Comparison of ENCODE assay signal across 15 cellular contexts in the genomic region with DNA sequence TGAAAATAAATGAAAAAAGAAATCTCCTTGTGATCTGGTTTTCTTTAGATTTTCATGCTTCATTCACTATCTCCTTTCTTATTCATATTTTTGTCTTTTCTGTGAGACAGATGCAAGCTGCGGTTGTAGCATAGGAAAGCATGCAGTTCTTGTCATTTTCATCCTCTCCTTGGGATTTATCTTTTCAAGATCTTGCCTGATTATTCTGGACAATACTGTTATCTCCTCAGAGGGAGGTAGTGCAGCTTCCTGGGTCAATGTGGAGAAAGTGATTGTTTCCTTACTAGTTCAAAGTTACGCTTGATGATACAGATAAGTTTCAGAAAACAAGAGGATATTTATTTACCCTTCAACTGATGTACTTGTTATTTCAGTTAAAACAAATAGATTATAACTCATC.
DNase-seq lines count a peak whose midpoint lies in the region; ATAC-seq and TF ChIP-seq lines count a peak whose summit lies in the region.
"Had no signal": no experiment of that assay in that cellular context is flagged by ENCODE, and none has a peak within 500 bp of the region (broad histone marks: within the 10 kb centered on the region; RNA-seq: fewer than 3 reads in every experiment).

No MANE protein-coding gene starts in this region.

- H4K20me1 ChIP-seq in PC-9 (ENCODE audit: insufficient read depth), result no peaks in the 10 kb centered on the region

- ATAC-seq in heart left ventricle, result no peak
- ATAC-seq in Right ventricle myocardium superior (ENCODE audit: poor library complexity), result no peak
- no peak for ATAC-seq in GM21825 (IDR thresholded peaks at IDR 0.05; ENCODE audit: unreplicated experiment)
- ATAC-seq: Panc1 had no signal

- no peaks in the 10 kb centered on the region for H3K79me2 ChIP-seq in PC-9 (ENCODE audit: low read depth)

- H3K9me2 ChIP-seq in PC-9 (ENCODE audit: insufficient read depth), result no peaks in the 10 kb centered on the region

- H3K9me3 ChIP-seq in heart left ventricle (no peaks in the 10 kb centered on the region), PC-9 (ENCODE audit: insufficient read depth, low read depth) (no peaks in the 10 kb centered on the region; the same call in 1 of the 2 replicates), iPS-20b (ENCODE audit: insufficient read depth, low read depth, low read length) (no peaks in the 10 kb centered on the region), skeletal muscle tissue (ENCODE audit: control insufficient read depth in 3 of 3, low read length in 3 of 3) (no peaks in the 10 kb centered on the region)
- H3K9me3 ChIP-seq: HAP-1, SJCRH30 had no signal

- peaks cover 5% of the 10 kb centered on the region; the same call in 1 of the 2 replicates for H3F3A ChIP-seq in PC-9 (ENCODE audit: insufficient read depth, low read depth)

- H3K4me3 ChIP-seq in heart left ventricle (no peak overlapping the region), PC-9 (peak overlapping the region; percentile 31; the same call in 1 of the 2 replicates), iPS-20b (ENCODE audit: low read length) (no peak overlapping the region), skeletal muscle tissue (ENCODE audit: low read length in 3 of 3) (no peak overlapping the region), lower leg skin (ENCODE audit: low read depth, poor library complexity, severe bottlenecking) (no peak overlapping the region)
- H3K4me3 ChIP-seq: HAP-1, SJCRH30 had no signal

- BruUV-seq in PC-9 (replicated peaks; lab: Mats Ljungman, UMichigan), result no TSS peak

- 57 to 71% (median 65%) methylated on average over 2 of the region's 2 CpGs for WGBS in heart left ventricle, 4 donors
- 92 to 96% methylated on average over 2 of the region's 2 CpGs for WGBS in lower leg skin, 2 donors

- TF ChIP-seq CTCF in heart left ventricle (IDR thresholded peaks at IDR 0.05) (no peak), PC-9 (conservative IDR thresholded peaks at IDR 0.05) (no peak), lower leg skin (IDR thresholded peaks at IDR 0.05) (no peak)

- CTCF ChIA-PET in PC-9 (lab: Charles Lee), result interaction anchor here (1.4 to 2.0 kb wide), 2 partner anchors 20 to 115 kb away, joined by 7 to 10 read pairs; a partner anchor contains a TSS

- H3K4me2 ChIP-seq in PC-9, result peak overlapping the region; percentile 67

- H3K27ac ChIP-seq in heart left ventricle (peak overlapping the region in 10 of 12 donors; percentile 13 to 59 (median 46)), PC-9 (peak overlapping the region; percentile 83), iPS-20b (ENCODE audit: low read length) (no peak overlapping the region), skeletal muscle tissue (ENCODE audit: low read depth, low read length) (peak overlapping the region; percentile 46), caudate nucleus (ENCODE audit: low read depth, low read length) (no peak overlapping the region)
- H3K27ac ChIP-seq: SJCRH30 had no signal

- H3K27me3 ChIP-seq in heart left ventricle (no peaks in the 10 kb centered on the region), PC-9 (ENCODE audit: insufficient read depth, low read depth) (no peaks in the 10 kb centered on the region), iPS-20b (ENCODE audit: insufficient read depth, low read length) (no peaks in the 10 kb centered on the region), skeletal muscle tissue (ENCODE audit: control insufficient read depth in 3 of 3, insufficient read depth in 3 of 3, low read length in 3 of 3) (no peaks in the 10 kb centered on the region)
- H3K27me3 ChIP-seq: SJCRH30 had no signal

- POLR2A ChIA-PET in PC-9 (lab: Charles Lee; ENCODE audit: unreplicated experiment), result interaction anchor here (0.6 to 0.7 kb wide), 3 partner anchors 21 to 112 kb away, joined by 5 to 7 read pairs (median 6); no protein-coding TSS in a partner anchor

- peaks cover 0 to 51% (median 8%) of the 10 kb centered on the region in 9 donors for H3K36me3 ChIP-seq in heart left ventricle
- no peaks in the 10 kb centered on the region for H3K36me3 ChIP-seq in PC-9 (ENCODE audit: low read depth)
- no peaks in the 10 kb centered on the region for H3K36me3 ChIP-seq in iPS-20b (ENCODE audit: insufficient read depth, low read depth, low read length)
- peaks cover 10 to 26% (median 13%) of the 10 kb centered on the region in 3 donors for H3K36me3 ChIP-seq in skeletal muscle tissue (ENCODE audit: control insufficient read depth in 3 of 3, insufficient read depth in 3 of 3, low read length in 3 of 3)
- H3K36me3 ChIP-seq: HAP-1, SJCRH30 had no signal

- H2AFZ ChIP-seq in PC-9, result peak overlapping the region; percentile 30; the same call in 1 of the 2 replicates

- DNase-seq in heart left ventricle (no peak), Right ventricle myocardium superior (no peak), PC-9 (no peak), caudate nucleus (lab: John Stamatoyannopoulos, UW) (no peak), lower leg skin (ENCODE audit: low spot score in 2 of 2) (no peak)
- DNase-seq: DMS79, IMR-90, NCI-H1105, NCI-H2227 treated with DMSO at 0.1 percent for 48 hours, SJCRH30 had no signal

- intact Hi-C loops in heart left ventricle (cut with DNase I) (loop anchor here in 6 of 10 donors (5.0 to 10.0 kb wide), 3 partner anchors 296 to 308 kb away; no protein-coding TSS in a partner anchor), Right ventricle myocardium superior (cut with DNase I) (no loop called here), PC-9 (cut with micrococcal nuclease; ENCODE audit: unreplicated experiment) (loop anchor here (1.0 to 10.0 kb wide), 4 partner anchors 116 to 1168 kb away; a partner anchor contains a TSS), lower leg skin (cut with DNase I; ENCODE audit: low total_unique reads) (no loop called here)

- TF ChIP-seq POLR2A in heart left ventricle (IDR thresholded peaks at IDR 0.05) (no peak), lower leg skin (IDR thresholded peaks at IDR 0.05) (no peak)

- H3K9ac ChIP-seq in iPS-20b (ENCODE audit: low read depth, low read length) (peak overlapping the region; percentile 7; the same call in 1 of the 2 replicates), skeletal muscle tissue (ENCODE audit: low read depth in 1 of 3, low read length in 3 of 3) (no peak overlapping the region)

- H3K4me1 ChIP-seq in heart left ventricle (peaks cover 0 to 30% (median 10%) of the 10 kb centered on the region in 12 donors), PC-9 (replicated peaks; ENCODE audit: insufficient read depth) (peaks cover 24% of the 10 kb centered on the region), iPS-20b (ENCODE audit: insufficient read depth, low read length) (peaks cover 17% of the 10 kb centered on the region), skeletal muscle tissue (ENCODE audit: control insufficient read depth in 3 of 3, insufficient read depth in 3 of 3, low read length in 3 of 3) (peaks cover 3 to 14% (median 6%) of the 10 kb centered on the region in 3 donors)
- H3K4me1 ChIP-seq: SJCRH30 had no signal

Comparison
In these comparisons a context has a peak if more than half of its experiments do, and no peak if none do; other contexts are left out.
1. intact Hi-C loops: an anchor here in heart left ventricle (5.0 to 10.0 kb wide) and PC-9 (1.0 to 10.0 kb wide); none called in Right ventricle myocardium superior and lower leg skin.
2. H3K27ac ChIP-seq: peak in heart left ventricle (10 of 12), PC-9 (single experiment) and skeletal muscle tissue (single experiment); none in iPS-20b (single experiment) and caudate nucleus (single experiment).